In genomic region chr15:69474846-69475455, GRCh38 we compare ENCODE assay signal across 10 cellular contexts. TPM values are rescaled to one million over a fixed set of nuclear protein-coding genes. Genes with fewer than 3 reads are reported as not detected.
DNase-seq lines count a peak whose midpoint lies in the region; ATAC-seq, FAIRE-seq and TF ChIP-seq lines count a peak whose summit lies in the region.
"Had no signal": no experiment of that assay in that cellular context is flagged by ENCODE, and none has a peak within 500 bp of the region (broad histone marks: within the 10 kb centered on the region; RNA-seq: fewer than 3 reads in every experiment).

No MANE protein-coding gene starts in this region.

- dilution Hi-C loops in endothelial cell of umbilical vein (cut with MboI; ENCODE audit: extremely low pct_ligation_motif_present, low sequenced_read_pairs), result no loop called here

- no peak overlapping the region for H3K4me2 ChIP-seq in endothelial cell of umbilical vein (ENCODE audit: insufficient read depth, low read length)

- H3K36me3 Mint-ChIP-seq in MCF 10A (ENCODE audit: insufficient read depth, unreplicated experiment), result no peaks in the 10 kb centered on the region

- H3K27ac Mint-ChIP-seq in MCF 10A (ENCODE audit: low read depth, unreplicated experiment), result no peak overlapping the region
- H3K27ac Mint-ChIP-seq: memory B cell had no signal

- POLR2A ChIA-PET in endothelial cell of umbilical vein (lab: Charles Lee) (no interaction called here), MCF 10A (lab: Yijun Ruan, JAX) (interaction anchor here (0.7 kb wide), 1 partner anchor 1031 kb away, joined by 3 read pairs; no protein-coding TSS in a partner anchor)

- no peaks in the 10 kb centered on the region for H3K4me1 Mint-ChIP-seq in MCF 10A (ENCODE audit: insufficient read depth, unreplicated experiment)
- H3K4me1 Mint-ChIP-seq: memory B cell had no signal

- CTCF ChIA-PET in endothelial cell of umbilical vein (lab: Charles Lee), result interaction anchor here (0.9 to 5.3 kb wide), 8 partner anchors 8 to 1013 kb away, joined by 3 to 36 read pairs (median 4); partner anchors contain the start of gene TLE3
- CTCF ChIA-PET in MCF 10A (lab: Yijun Ruan, JAX), result interaction anchor here (0.6 to 3.3 kb wide), 10 partner anchors 8 to 1087 kb away, joined by 3 to 15 read pairs (median 4); no protein-coding TSS in a partner anchor

- no peaks in the 10 kb centered on the region for H3K79me2 ChIP-seq in endothelial cell of umbilical vein (ENCODE audit: control insufficient read depth, insufficient read depth, low read length)

- H3K36me3 ChIP-seq in RWPE2 (ENCODE audit: low read depth) (no peaks in the 10 kb centered on the region), endothelial cell of umbilical vein (ENCODE audit: control insufficient read depth in 2 of 2, extremely low read depth in 1 of 2, insufficient read depth in 2 of 2, low read length in 2 of 2) (no peaks in the 10 kb centered on the region), prostate gland (no peaks in the 10 kb centered on the region)
- H3K36me3 ChIP-seq: ovary had no signal

- peak overlapping the region; percentile 0 for H3K27ac ChIP-seq in RWPE2 (ENCODE audit: poor library complexity, severe bottlenecking)
- H3K27ac ChIP-seq in endothelial cell of umbilical vein (ENCODE audit: insufficient read depth, low read depth, low read length), result no peak overlapping the region
- H3K27ac ChIP-seq in prostate gland, result no peak overlapping the region
- H3K27ac ChIP-seq: ovary had no signal

- H4K20me1 ChIP-seq in endothelial cell of umbilical vein (replicated peaks; ENCODE audit: control insufficient read depth, extremely low read depth, insufficient read depth, low read length), result no peaks in the 10 kb centered on the region

- H3K4me1 ChIP-seq in RWPE2 (ENCODE audit: insufficient read depth, poor library complexity, severe bottlenecking) (peaks cover 5% of the 10 kb centered on the region), endothelial cell of umbilical vein (ENCODE audit: control insufficient read depth, extremely low read depth, insufficient read depth, low read length) (peaks cover 15% of the 10 kb centered on the region), prostate gland (replicated peaks) (no peaks in the 10 kb centered on the region)

- H3K9ac ChIP-seq in endothelial cell of umbilical vein (replicated peaks; ENCODE audit: extremely low read depth, insufficient read depth, low read length), result no peak overlapping the region

- TF ChIP-seq POLR2A in endothelial cell of umbilical vein (IDR thresholded peaks at IDR 0.05; ENCODE audit: low read depth, low read length) (no peak), prostate gland (IDR thresholded peaks at IDR 0.05) (no peak)

- no peak overlapping the region for H3K4me3 ChIP-seq in RWPE2 (ENCODE audit: severe bottlenecking)
- no peak overlapping the region for H3K4me3 ChIP-seq in endothelial cell of umbilical vein (replicated peaks in 1 of 3; ENCODE audit: insufficient read depth in 1 of 3, low read depth in 1 of 3, low read length in 3 of 3)
- H3K4me3 ChIP-seq in prostate gland, result no peak overlapping the region
- H3K4me3 ChIP-seq: ovary had no signal

- no peaks in the 10 kb centered on the region for H3K9me3 Mint-ChIP-seq in MCF 10A (ENCODE audit: unreplicated experiment)

- no peaks in the 10 kb centered on the region for H3K9me1 ChIP-seq in endothelial cell of umbilical vein (replicated peaks; ENCODE audit: control insufficient read depth, extremely low read depth, insufficient read depth, low read length)

- BruUV-seq in endothelial cell of umbilical vein (replicated peaks; lab: Mats Ljungman, UMichigan) (no TSS peak), MCF 10A (replicated peaks; lab: Mats Ljungman, UMichigan) (no TSS peak)

- ATAC-seq in RWPE2 (ENCODE audit: low read depth), result peak; percentile 51

- WGBS in prostate gland, result 61% methylated on average over 7 of the region's 7 CpGs

- H3K27me3 ChIP-seq in RWPE2 (ENCODE audit: insufficient read depth, poor library complexity, severe bottlenecking) (no peaks in the 10 kb centered on the region), endothelial cell of umbilical vein (ENCODE audit: control insufficient read depth in 2 of 2, insufficient read depth in 2 of 2, low read length in 2 of 2) (no peaks in the 10 kb centered on the region), prostate gland (replicated peaks; ENCODE audit: insufficient read depth) (no peaks in the 10 kb centered on the region)
- H3K27me3 ChIP-seq: ovary had no signal

- H3K27me3 Mint-ChIP-seq in MCF 10A (ENCODE audit: insufficient read depth, unreplicated experiment), result no peaks in the 10 kb centered on the region

- intact Hi-C loops in endothelial cell of umbilical vein (cut with micrococcal nuclease), result loop anchor here (1.0 to 10.0 kb wide), 5 partner anchors 9 to 1180 kb away; no protein-coding TSS in a partner anchor
- intact Hi-C loops in prostate gland (cut with DNase I), result loop anchor here (5.0 kb wide), 1 partner anchor 1012 kb away; no protein-coding TSS in a partner anchor
- intact Hi-C loops in MCF 10A (cut with micrococcal nuclease), result loop anchor here (2.0 to 10.0 kb wide), 6 partner anchors 82 to 1337 kb away; no protein-coding TSS in a partner anchor

- no peaks in the 10 kb centered on the region for H3K9me3 ChIP-seq in RWPE2 (ENCODE audit: severe bottlenecking)
- H3K9me3 ChIP-seq in endothelial cell of umbilical vein (replicated peaks; ENCODE audit: control insufficient read depth, insufficient read depth, low read length), result no peaks in the 10 kb centered on the region
- H3K9me3 ChIP-seq in prostate gland, result no peaks in the 10 kb centered on the region
- H3K9me3 ChIP-seq: ovary had no signal

- no peak for TF ChIP-seq CTCF in RWPE2 (IDR thresholded peaks at IDR 0.05; ENCODE audit: poor library complexity, severe bottlenecking)
- no peak for TF ChIP-seq CTCF in endothelial cell of umbilical vein (IDR thresholded peaks at IDR 0.05; ENCODE audit: extremely low read depth in 1 of 2, insufficient read depth in 1 of 2, low read depth in 1 of 2, low read length in 2 of 2)
- peak in 1 of 4 experiments; percentile 22 for TF ChIP-seq CTCF in prostate gland (IDR thresholded peaks at IDR 0.05)
- no peak for TF ChIP-seq CTCF in MCF 10A (IDR thresholded peaks at IDR 0.05; ENCODE audit: unreplicated experiment)

- DNase-seq in activated CD4-positive, CD25-positive, alpha-beta regulatory T cell treated with anti-CD3 and anti-CD28 coated beads, Interleukin-2, amount 50 U/mL, for 72 hours, result peak; percentile 24
- DNase-seq in activated CD4-positive, CD25-positive, alpha-beta regulatory T cell (lab: John Stamatoyannopoulos, UW), result no peak
- DNase-seq in RWPE2 (ENCODE audit: low spot score), result peak; percentile 48
- no peak for DNase-seq in endothelial cell of umbilical vein (ENCODE audit: low read depth, low spot score)
- DNase-seq in prostate gland (ENCODE audit: low spot score), result peak; percentile 40
- no peak for DNase-seq in NCI-H345 (lab: John Stamatoyannopoulos, UW)
- no peak for DNase-seq in NCI-H128 (lab: John Stamatoyannopoulos, UW; ENCODE audit: unreplicated experiment)
- DNase-seq in MCF 10A (ENCODE audit: unreplicated experiment), result no peak

- peak; percentile 33 for FAIRE-seq in endothelial cell of umbilical vein (lab: Jason Lieb, UNC)

- H3K4me3 Mint-ChIP-seq in MCF 10A (ENCODE audit: unreplicated experiment), result no peak overlapping the region
- H3K4me3 Mint-ChIP-seq: memory B cell had no signal

- peak overlapping the region; percentile 55 for H2AFZ ChIP-seq in endothelial cell of umbilical vein (ENCODE audit: low read depth, low read length)

TF ChIP-seq in endothelial cell of umbilical vein, 7 proteins besides CTCF, POLR2A, EP300 and RAD21:
- TF ChIP-seq MAX (IDR thresholded peaks at IDR 0.05; ENCODE audit: insufficient read depth, insufficient read length) (no peak), EZH2 (IDR thresholded peaks at IDR 0.05; ENCODE audit: borderline replicate concordance, low read depth, low read length, severe bottlenecking) (no peak), FOS (IDR thresholded peaks at IDR 0.05; ENCODE audit: borderline replicate concordance, insufficient read depth, low read length) (no peak), POLR2AphosphoS5 (IDR thresholded peaks at IDR 0.05; ENCODE audit: insufficient read depth, low read depth, low read length) (no peak), MYC (IDR thresholded peaks at IDR 0.05; ENCODE audit: low read depth, low read length) (no peak), GATA2 (IDR thresholded peaks at IDR 0.05; ENCODE audit: insufficient read depth, insufficient read length, low read depth, low read length) (no peak), JUN (IDR thresholded peaks at IDR 0.05; ENCODE audit: borderline replicate concordance, insufficient read depth, insufficient read length, low read depth) (no peak)

RNA-seq across cellular contexts. Expression of gene RPLP1, which starts 22.3 kb away (rescaled TPM):
- total RNA-seq in endothelial cell of umbilical vein, result 1,595 and 1,603 TPM in 2 replicates
- polyA plus RNA-seq in endothelial cell of umbilical vein, result 2,536 and 2,985 TPM in 2 replicates
- polyA plus RNA-seq in endothelial cell of umbilical vein (2011; cell fraction: cytosol; rRNA removed), result 1,451 and 1,565 TPM in 2 replicates
- polyA plus RNA-seq in endothelial cell of umbilical vein (2011; cell fraction: nucleus; rRNA removed), result 380 TPM in 2 replicates
- 1,498 and 2,491 TPM in 2 replicates for polyA plus RNA-seq in endothelial cell of umbilical vein (2012)
- polyA minus RNA-seq in endothelial cell of umbilical vein, result 467 and 555 TPM in 2 replicates
- 8,255 TPM for polyA minus RNA-seq in endothelial cell of umbilical vein (2011; cell fraction: cytosol; rRNA and poly(A)+ RNA removed)
- polyA minus RNA-seq in endothelial cell of umbilical vein (2011; cell fraction: nucleus; rRNA and poly(A)+ RNA removed), result 97.9 and 165 TPM in 2 replicates
- total RNA-seq in prostate gland, result 100 to 1,000 TPM; 593 to 930 TPM
- total RNA-seq in MCF 10A (2022), result 2,295 and 2,621 TPM in 2 replicates

Comparison
In these comparisons a context has a peak if more than half of its experiments do, and no peak if none do; other contexts are left out.
1. DNase-seq: peak in activated CD4-positive, CD25-positive, alpha-beta regulatory T cell treated with anti-CD3 and anti-CD28 coated beads, Interleukin-2, amount 50 U/mL, for 72 hours (single experiment), RWPE2 (single experiment) and prostate gland (single experiment); none in activated CD4-positive, CD25-positive, alpha-beta regulatory T cell (0 of 4), endothelial cell of umbilical vein (single experiment), NCI-H345 (single experiment), NCI-H128 (single experiment) and MCF 10A (single experiment).